32 cellular contexts compared by ENCODE assay signal in genomic region chr4:145248971-145249370, GRCh38.
"Had no signal": no experiment of that assay in that cellular context is flagged by ENCODE, and none has a peak within 500 bp of the region (broad histone marks: within the 10 kb centered on the region; RNA-seq: fewer than 3 reads in every experiment).

No MANE protein-coding gene starts in this region.

- H3K9me3 ChIP-seq: adrenal gland, body of pancreas, breast epithelium had no signal

- H3K4me3 ChIP-seq: adrenal gland, body of pancreas, breast epithelium had no signal

- H3K27me3 ChIP-seq: body of pancreas, brain microvascular endothelial cell, breast epithelium had no signal

- H3K27ac ChIP-seq: adrenal gland, body of pancreas, brain microvascular endothelial cell, breast epithelium, VCaP had no signal

- FAIRE-seq: astrocyte, TTC549 had no signal

- DNase-seq: activated B cell treated with CpG ODN at 0.5 μM for 24 hours; activated CD4-positive, alpha-beta memory T cell treated with anti-CD3 and anti-CD28 coated beads for 36 hours; activated CD4-positive, alpha-beta T cell treated with anti-CD3 and anti-CD28 coated beads for 4 hours; activated CD4-positive, alpha-beta T cell treated with anti-CD3 and anti-CD28 coated beads, Interleukin-2, amount 10 ng/mL, durations not matched to agents 24 days and 14 days; activated CD4-positive, alpha-beta T cell treated with anti-CD3 and anti-CD28 coated beads, Interleukin-2, amount 50 U/mL, for 1 hour; activated CD4-positive, alpha-beta T cell treated with anti-CD3 and anti-CD28 coated beads, Interleukin-2, amount 50 U/mL, for 4 hours; activated CD4-positive, CD25-positive, alpha-beta regulatory T cell treated with anti-CD3 and anti-CD28 coated beads, Interleukin-2, amount 50 U/mL, for 72 hours; activated CD8-positive, alpha-beta memory T cell treated with anti-CD3 and anti-CD28 coated beads, Interleukin-2, amount 50 U/mL, for 4 hours; activated CD8-positive, alpha-beta T cell treated with anti-CD3 and anti-CD28 coated beads for 36 hours; activated effector memory CD4-positive, alpha-beta T cell treated with anti-CD3 and anti-CD28 coated beads, Interleukin-2, amount 50 U/mL, for 16 hours; activated gamma-delta T cell treated with Interleukin-2 at 50 U/mL for 16 hours; activated naive CD4-positive, alpha-beta T cell; activated naive CD4-positive, alpha-beta T cell treated with anti-CD3 and anti-CD28 coated beads for 36 hours; activated naive CD4-positive, alpha-beta T cell treated with anti-CD3 and anti-CD28 coated beads, Interleukin-2, amount 50 U/mL, for 16 hours; activated naive CD8-positive, alpha-beta T cell treated with anti-CD3 and anti-CD28 coated beads for 36 hours; activated T-cell treated with anti-CD3 and anti-CD28 coated beads for 4 hours; activated T-cell treated with anti-CD3 and anti-CD28 coated beads, Interleukin-2, amount 50 U/mL, for 1 hour; activated T-cell treated with anti-CD3 and anti-CD28 coated beads, Interleukin-2, amount 50 U/mL, for 4 hours; activated T-cell treated with anti-CD3 and anti-CD28 coated beads, Interleukin-2, amount 50 U/mL, for 72 hours; adrenal gland; amniotic stem cell; aorta; body of pancreas; brain microvascular endothelial cell; central memory CD4-positive, alpha-beta T cell; T-helper 1 cell; T-helper 2 cell; T-helper 9 cell had no signal

- H3K4me1 ChIP-seq: adrenal gland, body of pancreas, breast epithelium had no signal

- H3K36me3 ChIP-seq: adrenal gland, brain microvascular endothelial cell, breast epithelium had no signal
